ENCODE assay signal across 1 cellular context in genomic region chr12:92938623-92939022, GRCh38.
TF ChIP-seq lines count a peak whose summit lies in the region.

No MANE protein-coding gene starts in this region.

TF ChIP-seq in GM23338, 12 proteins besides CTCF, POLR2A, EP300 and RAD21 (continued from another document):
- no peak for TF ChIP-seq ZNF462 (CRISPR knock-in tag; IDR thresholded peaks at IDR 0.05)
- no peak for TF ChIP-seq POLR2AphosphoS5 (IDR thresholded peaks at IDR 0.05; ENCODE audit: low read depth)
- TF ChIP-seq JUNB (IDR thresholded peaks at IDR 0.05; ENCODE audit: unreplicated experiment) = no peak
- TF ChIP-seq REST (IDR thresholded peaks at IDR 0.05; ENCODE audit: unreplicated experiment) = no peak
- TF ChIP-seq, protein P1, sequence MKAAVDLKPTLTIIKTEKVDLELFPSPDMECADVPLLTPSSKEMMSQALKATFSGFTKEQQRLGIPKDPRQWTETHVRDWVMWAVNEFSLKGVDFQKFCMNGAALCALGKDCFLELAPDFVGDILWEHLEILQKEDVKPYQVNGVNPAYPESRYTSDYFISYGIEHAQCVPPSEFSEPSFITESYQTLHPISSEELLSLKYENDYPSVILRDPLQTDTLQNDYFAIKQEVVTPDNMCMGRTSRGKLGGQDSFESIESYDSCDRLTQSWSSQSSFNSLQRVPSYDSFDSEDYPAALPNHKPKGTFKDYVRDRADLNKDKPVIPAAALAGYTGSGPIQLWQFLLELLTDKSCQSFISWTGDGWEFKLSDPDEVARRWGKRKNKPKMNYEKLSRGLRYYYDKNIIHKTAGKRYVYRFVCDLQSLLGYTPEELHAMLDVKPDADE (IDR thresholded peaks at IDR 0.05) = no peak
- no peak for TF ChIP-seq STAT1 (IDR thresholded peaks at IDR 0.05; ENCODE audit: unreplicated experiment)
- no peak for TF ChIP-seq ZNF331 (CRISPR knock-in tag; IDR thresholded peaks at IDR 0.05; ENCODE audit: low read depth)
- TF ChIP-seq CREB1 (CRISPR knock-in tag; IDR thresholded peaks at IDR 0.05; ENCODE audit: low read depth) = no peak
- no peak for TF ChIP-seq EZH2phosphoT487 (IDR thresholded peaks at IDR 0.05; ENCODE audit: unreplicated experiment)
- TF ChIP-seq NANOG (IDR thresholded peaks at IDR 0.05; ENCODE audit: borderline replicate concordance) = no peak
- no peak for TF ChIP-seq ZNF114 (CRISPR knock-in tag; IDR thresholded peaks at IDR 0.05)
